In the genomic region with DNA sequence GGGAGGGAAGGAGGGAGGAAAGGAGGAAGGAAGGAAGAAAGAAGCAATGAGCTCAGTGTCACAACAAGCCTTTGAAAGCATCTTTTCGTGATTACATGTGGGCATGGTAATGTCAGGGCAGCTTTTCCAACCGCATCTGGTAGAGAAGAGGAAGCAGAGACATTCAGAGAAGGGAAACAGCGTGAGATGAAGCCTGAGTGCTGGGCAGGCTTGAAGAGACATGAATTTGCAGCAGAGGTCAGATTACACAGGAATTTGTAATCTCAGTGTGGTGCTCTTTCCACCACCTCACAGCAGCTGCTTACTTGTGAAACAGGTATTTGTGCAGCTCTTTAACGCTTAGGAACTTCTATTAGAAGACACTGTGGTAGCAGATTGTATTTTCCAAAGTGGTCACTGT, we compare ENCODE assay signal across 1 cellular context.
TF ChIP-seq lines count a peak whose summit lies in the region.

No MANE protein-coding gene starts in this region.

TF ChIP-seq in GM12878, 131 proteins besides CTCF, POLR2A, EP300 and RAD21 (continued from another document):
- TF ChIP-seq POU2F2 (IDR thresholded peaks at IDR 0.05; ENCODE audit: borderline replicate concordance, low read depth, low read length) (no peak), RUNX3 (IDR thresholded peaks at IDR 0.05; ENCODE audit: low read length) (0 out of 2 replicates have a peak, but pooled peaks have one; percentile 5), ZZZ3 (IDR thresholded peaks at IDR 0.05; ENCODE audit: control insufficient read depth, insufficient read length, low read depth) (no peak)
TF ChIP-seq in GM12878: peak in this region for 1.
